In genomic region chr11:130001491-130002351, GRCh38 we compare ENCODE assay signal across 8 cellular contexts. TPM values are rescaled to one million over a fixed set of nuclear protein-coding genes. Genes with fewer than 3 reads are reported as not detected.
DNase-seq lines count a peak whose midpoint lies in the region; ATAC-seq and TF ChIP-seq lines count a peak whose summit lies in the region.

No MANE protein-coding gene starts in this region.

- H3K4me1 ChIP-seq in OCI-LY7 (ENCODE audit: insufficient read depth, low read length, poor library complexity, severe bottlenecking) (peaks cover 74% of the 10 kb centered on the region), adrenal gland (replicated peaks in 1 of 2) (peaks cover 8 to 29% of the 10 kb centered on the region in 2 donors), left ventricle myocardium inferior (peaks cover 39% of the 10 kb centered on the region), prostate gland (replicated peaks) (peaks cover 5% of the 10 kb centered on the region)

- peak overlapping the region; percentile 98 for H3K4me2 ChIP-seq in OCI-LY7 (ENCODE audit: low read length)

- intact Hi-C loops in OCI-LY7 (cut with micrococcal nuclease; ENCODE audit: unreplicated experiment), result loop anchor here (2.0 to 10.0 kb wide), 3 partner anchors 29 to 313 kb away; partner anchors contain the start of gene ZBTB44
- intact Hi-C loops in adrenal gland (cut with DNase I), result loop anchor here in 1 of 2 donors (10.0 kb wide), 1 partner anchor 133 kb away; no protein-coding TSS in a partner anchor
- intact Hi-C loops in left ventricle myocardium inferior (cut with micrococcal nuclease), result no loop called here
- intact Hi-C loops in prostate gland (cut with DNase I), result loop anchor here (2.0 to 5.0 kb wide), 4 partner anchors 67 to 916 kb away; partner anchors contain the start of genes APLP2 and SNX19

- H3K36me3 ChIP-seq in OCI-LY7 (ENCODE audit: insufficient read depth, low read length) (peaks cover 6% of the 10 kb centered on the region), adrenal gland (replicated peaks in 1 of 2) (no peaks in the 10 kb centered on the region), left ventricle myocardium inferior (no peaks in the 10 kb centered on the region), prostate gland (no peaks in the 10 kb centered on the region)

- H3K4me3 ChIP-seq in OCI-LY7 (ENCODE audit: low read depth, low read length, poor library complexity, severe bottlenecking) (peak overlapping the region; percentile 91), adrenal gland (peak overlapping the region; percentile 55 to 78 (median 72)), left ventricle myocardium inferior (peak overlapping the region; percentile 83), prostate gland (peak overlapping the region; percentile 71 to 74)

- CTCF ChIA-PET in OCI-LY7 (lab: Charles Lee; ENCODE audit: unreplicated experiment), result interaction anchor here (1.1 kb wide), 1 partner anchor 28 kb away, joined by 3 read pairs; no protein-coding TSS in a partner anchor

- no peaks in the 10 kb centered on the region for H3K9me3 ChIP-seq in OCI-LY7 (ENCODE audit: low read length)
- H3K9me3 ChIP-seq in adrenal gland (replicated peaks in 1 of 3), result no peaks in the 10 kb centered on the region
- H3K9me3 ChIP-seq in left ventricle myocardium inferior (replicated peaks), result no peaks in the 10 kb centered on the region
- no peaks in the 10 kb centered on the region for H3K9me3 ChIP-seq in prostate gland

- ATAC-seq in GM18861 (IDR thresholded peaks at IDR 0.05; ENCODE audit: unreplicated experiment) (peak; percentile 16), HG03097 (IDR thresholded peaks at IDR 0.05; ENCODE audit: low FRiP score, unreplicated experiment) (peak; percentile 25)

- peaks cover 23% of the 10 kb centered on the region for H3K79me2 ChIP-seq in OCI-LY7 (ENCODE audit: insufficient read depth, low read depth, low read length)

- no peaks in the 10 kb centered on the region for H3K9me2 ChIP-seq in OCI-LY7 (ENCODE audit: insufficient read depth, low read length)

- POLR2A ChIA-PET in OCI-LY7 (lab: Charles Lee), result interaction anchor here (0.6 to 6.5 kb wide), 23 partner anchors 9 to 152 kb away, joined by 3 to 89 read pairs (median 5); partner anchors contain the start of gene APLP2

- 0 out of 2 replicates have a peak overlapping the region, but pooled peaks have one; percentile 75 for H2AFZ ChIP-seq in OCI-LY7 (ENCODE audit: low read length)

- WGBS in adrenal gland, 4 donors, result 0 to 1% (median 0%) methylated on average over 11 to 90 of the region's 90 CpGs
- under 1% methylated on average over 82 of the region's 90 CpGs for WGBS in prostate gland

- DNase-seq in Ammon's horn (ENCODE audit: low spot score), result peak; percentile 29
- peak; percentile 63 for DNase-seq in OCI-LY7 (ENCODE audit: low spot score)
- peak; percentile 28 to 56 (median 44) for DNase-seq in adrenal gland
- peak; percentile 27 for DNase-seq in left ventricle myocardium inferior
- DNase-seq in prostate gland (ENCODE audit: low spot score), result peak; percentile 17
- no peak for DNase-seq in SIG-M5 treated with dmso at 0.1 percent for 504 hours (lab: John Stamatoyannopoulos, UW; ENCODE audit: unreplicated experiment)

- BruUV-seq in OCI-LY7 (replicated peaks; lab: Mats Ljungman, UMichigan), result no TSS peak

- peak; percentile 27 to 55 for TF ChIP-seq POLR2A in adrenal gland (IDR thresholded peaks at IDR 0.05)
- TF ChIP-seq POLR2A in prostate gland (IDR thresholded peaks at IDR 0.05), result no peak

- H3K27ac ChIP-seq in OCI-LY7 (ENCODE audit: low read depth, low read length, poor library complexity, severe bottlenecking) (peak overlapping the region; percentile 89), adrenal gland (peak overlapping the region; percentile 94 to 99 (median 99)), left ventricle myocardium inferior (replicated peaks) (peak overlapping the region; percentile 99), prostate gland (peak overlapping the region; percentile 99)

- H3K27me3 ChIP-seq in adrenal gland (no peaks in the 10 kb centered on the region), left ventricle myocardium inferior (ENCODE audit: low read depth) (no peaks in the 10 kb centered on the region), prostate gland (replicated peaks; ENCODE audit: insufficient read depth) (no peaks in the 10 kb centered on the region)

- no peaks in the 10 kb centered on the region for H4K20me1 ChIP-seq in OCI-LY7 (ENCODE audit: insufficient read depth, low read length)

- TF ChIP-seq CTCF in OCI-LY7 (conservative IDR thresholded peaks at IDR 0.05; ENCODE audit: low read length), result no peak
- peak in 1 of 6 experiments; percentile 4 for TF ChIP-seq CTCF in adrenal gland (IDR thresholded peaks at IDR 0.05)
- no peak for TF ChIP-seq CTCF in left ventricle myocardium inferior (IDR thresholded peaks at IDR 0.05; ENCODE audit: borderline replicate concordance)
- no peak for TF ChIP-seq CTCF in prostate gland (IDR thresholded peaks at IDR 0.05)

RNA-seq across cellular contexts. Expression of gene PRDM10, which starts 0.9 kb away (rescaled TPM):
- total RNA-seq in OCI-LY7 (2014; rRNA removed; shearing (Covaris generic)), result 28.7 and 29.8 TPM in 2 replicates
- total RNA-seq in OCI-LY7 (2022) (59.2 and 60.6 TPM in 2 replicates), adrenal gland (10 to 100 TPM in 1 of 8 donors, 1 to 10 TPM in 7; 4.6 to 10.1 (median 7.8) TPM), left ventricle myocardium inferior (5.4 TPM), prostate gland (1 to 10 TPM; 7.0 to 7.7 TPM)
- 1 to 10 TPM; 2.3 to 4.0 (median 3.8) TPM for polyA plus RNA-seq in adrenal gland
